ENCODE assay signal across 8 cellular contexts in the genomic region with DNA sequence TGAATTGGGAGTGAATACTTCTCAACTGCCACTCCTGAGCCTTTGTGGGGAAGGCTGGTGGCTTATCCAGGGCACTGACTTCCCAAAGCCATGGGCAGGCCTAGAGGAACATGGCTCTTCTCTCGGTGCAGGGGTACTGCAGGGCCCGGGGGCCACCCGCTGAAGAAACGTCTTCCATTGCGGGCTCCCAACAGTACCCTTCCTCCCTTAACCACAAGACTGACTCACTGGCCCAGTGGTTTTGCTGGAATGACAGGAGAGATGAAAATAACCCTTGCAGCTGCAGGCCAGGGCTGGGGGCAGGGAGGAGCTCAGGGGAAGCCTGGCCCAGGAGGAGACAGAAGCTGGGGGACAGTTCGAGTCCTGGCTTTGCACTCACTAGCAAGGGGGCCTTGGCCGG. TPM values are rescaled to one million over a fixed set of nuclear protein-coding genes. Genes with fewer than 3 reads are reported as not detected.
DNase-seq lines count a peak whose midpoint lies in the region; ATAC-seq and TF ChIP-seq lines count a peak whose summit lies in the region.

No MANE protein-coding gene starts in this region.

- H3K4me1 Mint-ChIP-seq in Caco-2 (ENCODE audit: low read depth, unreplicated experiment), result no peaks in the 10 kb centered on the region

- TF ChIP-seq CTCF in Caco-2 (IDR thresholded peaks at IDR 0.05; ENCODE audit: insufficient read depth in 1 of 2, low read depth in 1 of 2, low read length in 1 of 2, severe bottlenecking in 1 of 2, unreplicated experiment in 1 of 2), result no peak

- H3K27me3 Mint-ChIP-seq in Caco-2 (ENCODE audit: insufficient read depth, unreplicated experiment), result no peaks in the 10 kb centered on the region

- POLR2A ChIA-PET in Caco-2 (lab: Charles Lee), result no interaction called here

- H3K27ac Mint-ChIP-seq in Caco-2 (ENCODE audit: unreplicated experiment), result no peak overlapping the region

- H3K36me3 ChIP-seq in Caco-2 (ENCODE audit: control insufficient read depth, insufficient read depth, low read length), result no peaks in the 10 kb centered on the region; the same call in 1 of the 2 replicates

- H3K9me3 Mint-ChIP-seq in Caco-2 (ENCODE audit: unreplicated experiment), result no peaks in the 10 kb centered on the region

- H3K9me3 ChIP-seq in Caco-2, result no peaks in the 10 kb centered on the region

- ATAC-seq in GM18861 (IDR thresholded peaks at IDR 0.05; ENCODE audit: unreplicated experiment), result no peak
- no peak for ATAC-seq in GM19397 (IDR thresholded peaks at IDR 0.05; ENCODE audit: unreplicated experiment)

- DNase-seq in GM04503 (ENCODE audit: low read depth) (peak; percentile 80), RPMI7951 (ENCODE audit: low read depth) (peak; percentile 98), dermis blood vessel endothelial cell (peak; percentile 84), skeletal muscle cell (ENCODE audit: low read depth) (peak; percentile 88), NCI-H524 treated with DMSO at 0.1 percent for 48 hours (lab: John Stamatoyannopoulos, UW) (no peak), Caco-2 (no peak)

- H3K27me3 ChIP-seq in Caco-2 (replicated peaks; ENCODE audit: control insufficient read depth, insufficient read depth, low read length), result no peaks in the 10 kb centered on the region

- CTCF ChIA-PET in Caco-2 (lab: Charles Lee), result no interaction called here

- 0 out of 2 replicates have a peak, but pooled peaks cover 3% of the 10 kb centered on the region for H3K4me1 ChIP-seq in Caco-2

- no peak overlapping the region for H3K4me3 ChIP-seq in skeletal muscle cell (ENCODE audit: low read depth, low read length)
- no peak overlapping the region for H3K4me3 ChIP-seq in Caco-2 (ENCODE audit: low read depth, low read length)

- BruUV-seq in Caco-2 (replicated peaks; lab: Mats Ljungman, UMichigan), result no TSS peak

- H3K36me3 Mint-ChIP-seq in Caco-2 (ENCODE audit: insufficient read depth, unreplicated experiment), result peaks cover 30% of the 10 kb centered on the region

- intact Hi-C loops in Caco-2 (cut with micrococcal nuclease; ENCODE audit: unreplicated experiment), result no loop called here

- H3K4me3 Mint-ChIP-seq in Caco-2 (ENCODE audit: unreplicated experiment), result no peak overlapping the region

RNA-seq across cellular contexts. Expression of a gene that starts 13.5 kb away (rescaled TPM):
- total RNA-seq in RPMI7951 (2014; rRNA removed; shearing (Covaris generic)), result 17.8 and 19.8 TPM in 2 replicates
- total RNA-seq in dermis blood vessel endothelial cell, result 22.0 and 30.3 TPM in 2 replicates
- total RNA-seq in Caco-2 (2022), result 75.8 and 77.2 TPM in 2 replicates

RNA-seq across cellular contexts. Expression of a gene that starts 38.9 kb away (rescaled TPM):
- total RNA-seq in RPMI7951 (2014; rRNA removed; shearing (Covaris generic)), result 12.0 and 12.6 TPM in 2 replicates
- total RNA-seq in dermis blood vessel endothelial cell, result 8.7 and 11.5 TPM in 2 replicates
- 182 and 220 TPM in 2 replicates for total RNA-seq in Caco-2 (2022)

Comparison
In these comparisons a context has a peak if more than half of its experiments do, and no peak if none do; other contexts are left out.
1. DNase-seq: peak in GM04503 (single experiment), RPMI7951 (single experiment), dermis blood vessel endothelial cell (single experiment) and skeletal muscle cell (single experiment); none in NCI-H524 treated with DMSO at 0.1 percent for 48 hours (single experiment) and Caco-2 (0 of 2).
2. RNA of a gene that starts 38.9 kb away (total RNA-seq): 182 to 220 TPM in Caco-2; 12.0 to 12.6 TPM in RPMI7951 and 8.7 to 11.5 TPM in dermis blood vessel endothelial cell; every median in the first group is over 10 times any median in the second.